Comparison of ENCODE assay signal across 1 cellular context in the genomic region with DNA sequence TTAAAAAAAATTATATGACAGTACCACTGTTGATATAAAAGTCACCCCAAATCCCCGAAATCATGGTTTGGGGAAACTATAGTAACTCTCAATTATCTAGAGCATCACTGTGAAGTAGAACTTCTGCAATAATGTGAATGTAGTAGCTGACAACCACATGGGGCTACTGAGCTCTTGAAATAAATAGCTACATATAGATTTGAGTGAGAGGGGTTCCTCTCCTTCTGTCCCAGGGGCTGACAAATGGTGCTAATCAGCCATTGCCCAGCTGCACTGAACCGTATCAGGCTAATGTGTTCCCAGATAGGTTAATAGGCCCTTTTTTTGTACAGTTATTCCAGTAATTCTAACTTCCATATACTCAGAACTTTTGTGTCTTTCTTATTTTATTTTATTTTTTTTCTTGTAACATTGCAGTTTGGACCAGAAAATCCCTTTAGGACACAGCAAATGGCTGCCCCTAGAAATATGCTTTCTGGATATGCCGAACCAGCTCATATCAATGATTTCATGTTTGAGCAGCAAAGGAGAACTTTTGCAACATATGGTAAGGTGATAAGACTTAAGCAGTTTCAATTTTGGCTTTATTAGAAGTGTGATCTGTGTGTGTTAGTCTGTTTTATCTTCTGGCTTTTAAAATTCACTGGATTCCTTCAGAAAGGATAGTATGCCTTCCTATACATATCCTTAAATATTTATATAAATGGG.
TF ChIP-seq lines count a peak whose summit lies in the region.

No MANE protein-coding gene starts in this region.

TF ChIP-seq in K562, 482 proteins besides CTCF, POLR2A, EP300 and RAD21:
- TF ChIP-seq NR2C1 (IDR thresholded peaks at IDR 0.05) (no peak), NR2C1 (tag; IDR thresholded peaks at IDR 0.05) (no peak), TCF3 (CRISPR knock-in tag; IDR thresholded peaks at IDR 0.05) (peak; percentile 5; the same call in 1 of the 2 replicates), CBFA2T3 (IDR thresholded peaks at IDR 0.05) (peak; percentile 48), ARID1B (IDR thresholded peaks at IDR 0.05) (0 out of 2 replicates have a peak, but pooled peaks have one; percentile 4)
